ENCODE assay signal across 15 cellular contexts in genomic region chr1:24409535-24409934, GRCh38. TPM values are rescaled to one million over a fixed set of nuclear protein-coding genes. Genes with fewer than 3 reads are reported as not detected.
A peak's percentile ranks its signal among the peaks of the same experiment; 100 is the strongest.
DNase-seq lines count a peak whose midpoint lies in the region; ATAC-seq and TF ChIP-seq lines count a peak whose summit lies in the region.
"Had no signal": no experiment of that assay in that cellular context is flagged by ENCODE, and none has a peak within 500 bp of the region (broad histone marks: within the 10 kb centered on the region; RNA-seq: fewer than 3 reads in every experiment).

No MANE protein-coding gene starts in this region.

- no peaks in the 10 kb centered on the region for H3K9me3 Mint-ChIP-seq in effector memory CD8-positive, alpha-beta T cell
- H3K9me3 Mint-ChIP-seq in WTC11: peaks cover 5% of the 10 kb centered on the region
- H3K9me3 Mint-ChIP-seq: central memory CD8-positive, alpha-beta T cell had no signal

- TF ChIP-seq POLR2A in prostate gland (IDR thresholded peaks at IDR 0.05): no peak
- no peak for TF ChIP-seq POLR2A in adrenal gland (IDR thresholded peaks at IDR 0.05)

- H3K9me3 ChIP-seq in prostate gland: no peaks in the 10 kb centered on the region
- no peaks in the 10 kb centered on the region for H3K9me3 ChIP-seq in adrenal gland (replicated peaks in 1 of 3)
- H3K9me3 ChIP-seq: esophagus muscularis mucosa, psoas muscle, SJCRH30 had no signal

- intact Hi-C loops in prostate gland (cut with DNase I) (no loop called here), adrenal gland (cut with DNase I) (no loop called here)

- in situ Hi-C loops in ACHN (cut with HindIII; ENCODE audit: low pct_ligation_motif_present, low pct_unique_long_range_greater_than_20kb, low sequenced_read_pairs) (no loop called here), astrocyte of the spinal cord (cut with HindIII; ENCODE audit: low sequenced_read_pairs) (no loop called here)

- TF ChIP-seq CTCF in astrocyte of the spinal cord (IDR thresholded peaks at IDR 0.05; ENCODE audit: low read depth, low read length): no peak
- TF ChIP-seq CTCF in foreskin keratinocyte (conservative IDR thresholded peaks at IDR 0.05): no peak
- no peak for TF ChIP-seq CTCF in prostate gland (IDR thresholded peaks at IDR 0.05)
- TF ChIP-seq CTCF in adrenal gland (IDR thresholded peaks at IDR 0.05): no peak
- no peak for TF ChIP-seq CTCF in WTC11 (IDR thresholded peaks at IDR 0.05)

- H3K27me3 ChIP-seq in foreskin keratinocyte (no peaks in the 10 kb centered on the region), prostate gland (replicated peaks; ENCODE audit: insufficient read depth) (no peaks in the 10 kb centered on the region), adrenal gland (no peaks in the 10 kb centered on the region)
- H3K27me3 ChIP-seq: esophagus muscularis mucosa, SJCRH30, tibial nerve had no signal

- H3K36me3 ChIP-seq in prostate gland (no peaks in the 10 kb centered on the region), adrenal gland (replicated peaks in 1 of 2) (no peaks in the 10 kb centered on the region)
- H3K36me3 ChIP-seq: esophagus muscularis mucosa, SJCRH30, tibial nerve had no signal

- H3K4me1 Mint-ChIP-seq in effector memory CD8-positive, alpha-beta T cell (ENCODE audit: low read depth in 2 of 2): peaks cover 7 to 12% of the 10 kb centered on the region in 2 donors
- peaks cover 6% of the 10 kb centered on the region; the same call in 1 of the 2 replicates for H3K4me1 Mint-ChIP-seq in WTC11

- H3K27ac ChIP-seq in foreskin keratinocyte (peak overlapping the region; percentile 71), prostate gland (no peak overlapping the region), adrenal gland (no peak overlapping the region)
- H3K27ac ChIP-seq: esophagus muscularis mucosa, psoas muscle, SJCRH30, tibial nerve had no signal

- no peak overlapping the region for H3K4me3 Mint-ChIP-seq in effector memory CD8-positive, alpha-beta T cell
- H3K4me3 Mint-ChIP-seq in WTC11: no peak overlapping the region
- H3K4me3 Mint-ChIP-seq: central memory CD8-positive, alpha-beta T cell had no signal

- H3K4me1 ChIP-seq in foreskin keratinocyte: peaks cover 37% of the 10 kb centered on the region
- no peaks in the 10 kb centered on the region for H3K4me1 ChIP-seq in prostate gland (replicated peaks)
- peaks cover 0 to 5% of the 10 kb centered on the region in 2 donors for H3K4me1 ChIP-seq in adrenal gland (replicated peaks in 1 of 2)
- H3K4me1 ChIP-seq: psoas muscle, SJCRH30 had no signal

- POLR2A ChIA-PET in WTC11 (lab: Charles Lee): no interaction called here

- DNase-seq in ACHN: peak; percentile 22
- peak; percentile 79 for DNase-seq in LHCN-M2 (ENCODE audit: low read depth)
- peak; percentile 48 for DNase-seq in astrocyte of the spinal cord (ENCODE audit: low read depth, low spot score)
- DNase-seq in foreskin keratinocyte: peak; percentile 78 to 90
- DNase-seq in prostate gland (ENCODE audit: low spot score): no peak
- no peak for DNase-seq in effector memory CD8-positive, alpha-beta T cell
- DNase-seq in adrenal gland: no peak
- no peak for DNase-seq in WTC11 (ENCODE audit: low spot score)
- DNase-seq: activated naive CD4-positive, alpha-beta T cell; psoas muscle; SJCRH30; stimulated activated CD4-positive, alpha-beta T cell treated with anti-CD3 and anti-CD28 coated beads, Interleukin-2, amount 100 ng/mL, for 24 hours had no signal

- H3K4me3 ChIP-seq in astrocyte of the spinal cord (ENCODE audit: low read depth, low read length) (no peak overlapping the region), prostate gland (no peak overlapping the region), adrenal gland (no peak overlapping the region)
- H3K4me3 ChIP-seq: esophagus muscularis mucosa, psoas muscle, SJCRH30, tibial nerve had no signal

- ATAC-seq in foreskin keratinocyte (peak; percentile 81), WTC11 (no peak)
- ATAC-seq in effector memory CD8-positive, alpha-beta T cell (replicated peaks): no peak
- ATAC-seq: psoas muscle had no signal

- H3K27ac Mint-ChIP-seq in effector memory CD8-positive, alpha-beta T cell: no peak overlapping the region
- no peak overlapping the region for H3K27ac Mint-ChIP-seq in WTC11

- H3K36me3 Mint-ChIP-seq in effector memory CD8-positive, alpha-beta T cell (ENCODE audit: insufficient read depth): peaks cover 1% of the 10 kb centered on the region
- no peaks in the 10 kb centered on the region for H3K36me3 Mint-ChIP-seq in WTC11

- H3K27me3 Mint-ChIP-seq in effector memory CD8-positive, alpha-beta T cell: no peaks in the 10 kb centered on the region
- H3K27me3 Mint-ChIP-seq in WTC11 (ENCODE audit: low read depth): no peaks in the 10 kb centered on the region
- H3K27me3 Mint-ChIP-seq: central memory CD8-positive, alpha-beta T cell had no signal

- WGBS in prostate gland: 86% methylated on average over 3 of the region's 3 CpGs
- 42 to 59% (median 55%) methylated on average over 3 of the region's 3 CpGs for WGBS in adrenal gland, 4 donors

- CTCF ChIA-PET in WTC11 (lab: Charles Lee): interaction anchor here (0.8 kb wide), 2 partner anchors 17 to 19 kb away, joined by 3 read pairs; no protein-coding TSS in a partner anchor

TF ChIP-seq in WTC11, 78 proteins besides CTCF, POLR2A, EP300 and RAD21:
- no peak for TF ChIP-seq ZNF232 (CRISPR knock-in tag; IDR thresholded peaks at IDR 0.05)
- no peak for TF ChIP-seq E2F5 (CRISPR knock-in tag; IDR thresholded peaks at IDR 0.05)
- no peak for TF ChIP-seq TEAD1 (CRISPR knock-in tag; IDR thresholded peaks at IDR 0.05)
- no peak for TF ChIP-seq GTF2I (CRISPR knock-in tag; conservative IDR thresholded peaks at IDR 0.05)
- no peak for TF ChIP-seq SP1 (CRISPR knock-in tag; conservative IDR thresholded peaks at IDR 0.05)
- no peak for TF ChIP-seq HMGA2 (CRISPR knock-in tag; IDR thresholded peaks at IDR 0.05)
- TF ChIP-seq ZNF138 (CRISPR knock-in tag; conservative IDR thresholded peaks at IDR 0.05): no peak
- TF ChIP-seq NFYB (CRISPR knock-in tag; conservative IDR thresholded peaks at IDR 0.05; ENCODE audit: low read depth): no peak

RNA-seq across cellular contexts. Expression of gene STPG1, which starts 4.0 kb away (rescaled TPM):
- total RNA-seq in LHCN-M2 (2014; rRNA removed) (3.3 and 4.9 TPM in 2 replicates), foreskin keratinocyte (13.2 and 16.4 TPM in 2 replicates), prostate gland (10 to 100 TPM in 1 of 2 donors, 1 to 10 TPM in 1; 9.8 to 10.8 TPM), adrenal gland (1 to 10 TPM; 2.1 to 8.9 (median 5.7) TPM), WTC11 (2021) (9.9 to 12.8 TPM (median 10.1 TPM) in 3 replicates)
- 8.0 TPM for polyA plus RNA-seq in LHCN-M2 (2012)
- polyA plus RNA-seq in foreskin keratinocyte (12.5 and 14.0 TPM in 2 replicates), adrenal gland (1 to 10 TPM; 5.4 to 8.6 (median 7.8) TPM)
- total RNA-seq: SJCRH30 had no signal

RNA-seq across cellular contexts. Expression of gene NIPAL3, which starts 6.1 kb away (rescaled TPM):
- total RNA-seq in LHCN-M2 (2014; rRNA removed) (18.8 and 19.2 TPM in 2 replicates), foreskin keratinocyte (42.6 and 46.6 TPM in 2 replicates), prostate gland (100 to 1,000 TPM; 125 to 350 TPM), adrenal gland (10 to 100 TPM; 15.6 to 88.4 (median 31.1) TPM), WTC11 (2021) (11.2 to 11.3 TPM (median 11.2 TPM) in 3 replicates)
- 23.5 TPM for polyA plus RNA-seq in LHCN-M2 (2012)
- polyA plus RNA-seq in foreskin keratinocyte (18.7 and 20.3 TPM in 2 replicates), adrenal gland (1 to 10 TPM; 5.6 to 9.8 (median 8.8) TPM)
- total RNA-seq: SJCRH30 had no signal

Comparison
In these comparisons a context has a peak if more than half of its experiments do, and no peak if none do; other contexts are left out.
1. DNase-seq: peak in ACHN (single experiment), LHCN-M2 (single experiment), astrocyte of the spinal cord (single experiment) and foreskin keratinocyte (2 of 2); none in prostate gland (single experiment), effector memory CD8-positive, alpha-beta T cell (0 of 3), adrenal gland (0 of 7) and WTC11 (single experiment).